8 cellular contexts compared by ENCODE assay signal in genomic region chr1:111619635-111620411, GRCh38. TPM values are rescaled to one million over a fixed set of nuclear protein-coding genes. Genes with fewer than 3 reads are reported as not detected.
DNase-seq lines count a peak whose midpoint lies in the region; ATAC-seq and TF ChIP-seq lines count a peak whose summit lies in the region.

RAP1A (plus strand) TSS chr1:111619789; CDS start chr1:111691361, 71,572 bp downstream.

- peak; percentile 46 for ATAC-seq in GM21529 (IDR thresholded peaks at IDR 0.05; ENCODE audit: unreplicated experiment)
- peak; percentile 79 to 82 for ATAC-seq in activated T-cell treated with anti-CD3 and anti-CD28 coated beads, Interleukin-2, amount 50 U/mL, for 4 hours

- H3K9me3 ChIP-seq in mucosa of rectum (ENCODE audit: control insufficient read depth in 2 of 2, low read length in 2 of 2) = no peaks in the 10 kb centered on the region

- H3K9ac ChIP-seq in mucosa of rectum (ENCODE audit: low read depth in 1 of 2, low read length in 2 of 2) = peak within 1 kb of the TSS; percentile 76 to 84

- peak; percentile 54 for TF ChIP-seq POLR2A in erythroblast (IDR thresholded peaks at IDR 0.05; ENCODE audit: low read length)

- TF ChIP-seq CTCF in Calu3 (IDR thresholded peaks at IDR 0.05; ENCODE audit: unreplicated experiment) = no peak

- H3K9me3 Mint-ChIP-seq in Calu3 (ENCODE audit: low read depth, unreplicated experiment) = no peaks in the 10 kb centered on the region
- no peaks in the 10 kb centered on the region for H3K9me3 Mint-ChIP-seq in activated T-cell treated with anti-CD3 and anti-CD28 coated beads, Interleukin-2, amount 50 U/mL, for 4 hours

- peak within 1 kb of the TSS; percentile 91 to 95 for H3K4me3 ChIP-seq in mucosa of rectum (ENCODE audit: low read length in 2 of 2)

- H3K4me1 ChIP-seq in mucosa of rectum (ENCODE audit: control insufficient read depth in 2 of 2, insufficient read depth in 2 of 2, low read length in 2 of 2) = peaks cover 23 to 25% of the 10 kb centered on the region in 2 donors

- intact Hi-C loops in Calu3 (cut with micrococcal nuclease; ENCODE audit: unreplicated experiment) = no loop called here

- peaks cover 13% of the 10 kb centered on the region for H3K36me3 Mint-ChIP-seq in Calu3 (ENCODE audit: insufficient read depth, unreplicated experiment)
- peaks cover 10% of the 10 kb centered on the region for H3K36me3 Mint-ChIP-seq in activated T-cell treated with anti-CD3 and anti-CD28 coated beads, Interleukin-2, amount 50 U/mL, for 4 hours (ENCODE audit: insufficient read depth)

- peak; percentile 90 for DNase-seq in Calu3
- peak; percentile 86 for DNase-seq in KG1 (lab: John Stamatoyannopoulos, UW)
- DNase-seq in activated T-cell treated with anti-CD3 and anti-CD28 coated beads, Interleukin-2, amount 50 U/mL, for 4 hours = peak; percentile 96
- peak; percentile 94 to 97 for DNase-seq in erythroblast (lab: John Stamatoyannopoulos, UW)
- DNase-seq in stimulated activated CD8-positive, alpha-beta memory T cell treated with anti-CD3 and anti-CD28 coated beads, Interleukin-4, amount 100 ng/mL, for 24 hours (ENCODE audit: low read depth) = peak; percentile 95

- no peaks in the 10 kb centered on the region for H3K27me3 ChIP-seq in mucosa of rectum (ENCODE audit: control insufficient read depth in 2 of 2, insufficient read depth in 2 of 2, low read length in 2 of 2)

- H3K27ac ChIP-seq in mucosa of rectum (ENCODE audit: low read depth in 2 of 2, low read length in 2 of 2) = peak within 1 kb of the TSS; percentile 95 to 96

- no TSS peak for BruUV-seq in Calu3 (replicated peaks; lab: Mats Ljungman, UMichigan)

- H3K27ac Mint-ChIP-seq in Calu3 (ENCODE audit: unreplicated experiment) = peak within 1 kb of the TSS; percentile 82

- no peaks in the 10 kb centered on the region for H3K27me3 Mint-ChIP-seq in Calu3 (ENCODE audit: unreplicated experiment)
- H3K27me3 Mint-ChIP-seq in activated T-cell treated with anti-CD3 and anti-CD28 coated beads, Interleukin-2, amount 50 U/mL, for 4 hours (ENCODE audit: low read depth) = no peaks in the 10 kb centered on the region

- peak within 1 kb of the TSS; percentile 98 for H3K4me3 Mint-ChIP-seq in Calu3 (ENCODE audit: low read depth, unreplicated experiment)
- H3K4me3 Mint-ChIP-seq in activated T-cell treated with anti-CD3 and anti-CD28 coated beads, Interleukin-2, amount 50 U/mL, for 4 hours = peak within 1 kb of the TSS; percentile 99

- H3K4me1 Mint-ChIP-seq in Calu3 (ENCODE audit: low read depth, unreplicated experiment) = peaks cover 39% of the 10 kb centered on the region
- H3K4me1 Mint-ChIP-seq in activated T-cell treated with anti-CD3 and anti-CD28 coated beads, Interleukin-2, amount 50 U/mL, for 4 hours (ENCODE audit: low read depth) = peaks cover 74% of the 10 kb centered on the region

- CTCF ChIA-PET in Calu3 (lab: Charles Lee) = interaction anchor here (0.5 to 1.3 kb wide), 9 partner anchors 24 to 1616 kb away, joined by 3 to 9 read pairs (median 3); no protein-coding TSS in a partner anchor

- no peaks in the 10 kb centered on the region for H3K36me3 ChIP-seq in mucosa of rectum (ENCODE audit: control insufficient read depth in 2 of 2, insufficient read depth in 2 of 2, low read length in 2 of 2)

TF ChIP-seq in PFSK-1, 5 proteins besides CTCF, POLR2A, EP300 and RAD21:
- TF ChIP-seq FOXP2 (optimal IDR thresholded peaks at IDR 0.05; ENCODE audit: borderline replicate concordance, extremely low read depth, extremely low read length, insufficient read depth) (peak; percentile 26), POLR2AphosphoS5 (IDR thresholded peaks at IDR 0.05; ENCODE audit: low read depth, low read length) (peak; percentile 77), SIN3A (IDR thresholded peaks at IDR 0.05; ENCODE audit: borderline replicate concordance, insufficient read depth, low read length) (peak; percentile 13; the same call in 1 of the 2 replicates), TAF1 (IDR thresholded peaks at IDR 0.05; ENCODE audit: borderline replicate concordance, insufficient read depth, low read length) (0 out of 2 replicates have a peak, but pooled peaks have one; percentile 30), REST (IDR thresholded peaks at IDR 0.05; ENCODE audit: insufficient read depth in 1 of 2, low read depth in 2 of 2, low read length in 2 of 2) (no peak)

RNA-seq across cellular contexts. Expression of gene RAP1A, which starts in this region (rescaled TPM):
- total RNA-seq in Calu3 (2022) = 33.2 and 34.6 TPM in 2 replicates
- polyA plus RNA-seq in PFSK-1 (2012; ENCODE audit: insufficient read length, low read depth) = 41.4 TPM
- total RNA-seq in activated T-cell treated with anti-CD3 and anti-CD28 coated beads, Interleukin-2, amount 50 U/mL, for 4 hours = 100 to 1,000 TPM; 169 to 182 (median 171) TPM

Comparison
In these comparisons a context has a peak if more than half of its experiments do, and no peak if none do; other contexts are left out.
1. Peak in every context shown above with its lines: DNase-seq, ATAC-seq, H3K4me3 ChIP-seq and H3K27ac ChIP-seq.